In the genomic region with DNA sequence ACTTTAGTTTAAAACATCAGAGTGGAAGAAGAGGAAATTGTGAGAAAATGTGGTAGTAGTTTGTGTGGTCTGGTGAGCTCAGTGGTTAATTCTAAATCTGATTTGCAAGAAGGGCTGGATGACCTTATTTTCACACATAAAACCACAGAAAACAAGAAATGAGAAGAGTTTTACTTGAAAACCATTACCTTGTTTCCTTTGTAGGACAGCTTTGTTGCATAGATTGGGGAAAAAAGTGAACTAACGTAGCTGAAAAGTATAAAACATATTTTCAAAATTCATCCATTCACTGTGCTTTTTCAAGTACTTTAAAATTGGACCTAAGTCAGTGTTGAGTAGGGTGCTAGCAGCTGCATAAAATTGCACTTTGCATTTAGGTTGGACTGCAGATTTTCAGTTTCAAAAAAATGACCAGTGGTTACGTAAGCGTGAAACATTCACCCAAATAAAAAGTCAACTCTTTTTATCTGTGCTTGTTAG, we compare ENCODE assay signal across 9 cellular contexts.
DNase-seq lines count a peak whose midpoint lies in the region; ATAC-seq and TF ChIP-seq lines count a peak whose summit lies in the region.
"Had no signal": no experiment of that assay in that cellular context is flagged by ENCODE, and none has a peak within 500 bp of the region (broad histone marks: within the 10 kb centered on the region; RNA-seq: fewer than 3 reads in every experiment).

No MANE protein-coding gene starts in this region.

- DNase-seq in activated T-cell treated with anti-CD3 and anti-CD28 coated beads, Interleukin-2, amount 50 U/mL, for 72 hours, result no peak
- no peak for DNase-seq in activated T-cell treated with anti-CD3 and anti-CD28 coated beads, Interleukin-2, amount 50 U/mL, for 1 hour
- DNase-seq in midbrain (lab: John Stamatoyannopoulos, UW), result no peak
- DNase-seq in SJCRH30, result no peak
- DNase-seq in activated CD8-positive, alpha-beta memory T cell treated with anti-CD3 and anti-CD28 coated beads, Interleukin-2, amount 50 U/mL, for 48 hours, result no peak

- no peaks in the 10 kb centered on the region for H3K79me2 ChIP-seq in OCI-LY1 (ENCODE audit: insufficient read depth, low read length)

- peaks cover 0 to 2% of the 10 kb centered on the region in 2 donors for H3K36me3 Mint-ChIP-seq in activated T-cell treated with anti-CD3 and anti-CD28 coated beads, Interleukin-2, amount 50 U/mL, for 72 hours (ENCODE audit: insufficient read depth in 2 of 2)
- peaks cover 4% of the 10 kb centered on the region for H3K36me3 Mint-ChIP-seq in stimulated activated naive CD8-positive, alpha-beta T cell treated with anti-CD3 and anti-CD28 coated beads, Interleukin-15, Interleukin-2, amounts not matched to agents 100 ng/mL and 50 ng/mL, for 24 hours (ENCODE audit: low read depth)

- peaks cover 31% of the 10 kb centered on the region for H3K4me1 Mint-ChIP-seq in activated T-cell treated with anti-CD3 and anti-CD28 coated beads, Interleukin-2, amount 50 U/mL, for 72 hours (ENCODE audit: low read depth)
- H3K4me1 Mint-ChIP-seq in stimulated activated naive CD8-positive, alpha-beta T cell treated with anti-CD3 and anti-CD28 coated beads, Interleukin-15, Interleukin-2, amounts not matched to agents 100 ng/mL and 50 ng/mL, for 24 hours (ENCODE audit: low read depth), result peaks cover 31% of the 10 kb centered on the region

- H3K9me3 ChIP-seq in OCI-LY1 (ENCODE audit: low read length), result no peaks in the 10 kb centered on the region
- no peaks in the 10 kb centered on the region for H3K9me3 ChIP-seq in SJCRH30 (replicated peaks)

- H3K4me1 ChIP-seq in OCI-LY1 (ENCODE audit: insufficient read depth, low read length, severe bottlenecking) (peaks cover 33% of the 10 kb centered on the region), SJCRH30 (no peaks in the 10 kb centered on the region)

- H2AFZ ChIP-seq in OCI-LY1 (ENCODE audit: low read length), result no peak overlapping the region

- no peaks in the 10 kb centered on the region for H3K9me2 ChIP-seq in OCI-LY1 (ENCODE audit: low read depth, low read length)

- peak overlapping the region; percentile 7 to 42 for H3K4me3 Mint-ChIP-seq in activated T-cell treated with anti-CD3 and anti-CD28 coated beads, Interleukin-2, amount 50 U/mL, for 72 hours
- H3K4me3 Mint-ChIP-seq in stimulated activated naive CD8-positive, alpha-beta T cell treated with anti-CD3 and anti-CD28 coated beads, Interleukin-15, Interleukin-2, amounts not matched to agents 100 ng/mL and 50 ng/mL, for 24 hours, result peak overlapping the region; percentile 30

- peak overlapping the region; percentile 36 for H3K27ac ChIP-seq in OCI-LY1 (ENCODE audit: low read depth, low read length, poor library complexity, severe bottlenecking)
- H3K27ac ChIP-seq in SJCRH30, result no peak overlapping the region

- H3K9ac ChIP-seq in OCI-LY1 (ENCODE audit: low read length), result no peak overlapping the region

- no peak overlapping the region; the same call in 1 of the 2 replicates for H3K4me2 ChIP-seq in OCI-LY1 (ENCODE audit: low read length)

- TF ChIP-seq CTCF in OCI-LY1 (IDR thresholded peaks at IDR 0.05; ENCODE audit: low read length), result no peak

- H3K36me3 ChIP-seq in OCI-LY1 (ENCODE audit: insufficient read depth, low read length), result no peaks in the 10 kb centered on the region
- H3K36me3 ChIP-seq in SJCRH30, result peaks cover 11% of the 10 kb centered on the region

- no peak overlapping the region for H3K4me3 ChIP-seq in OCI-LY1 (ENCODE audit: low read depth, low read length, poor library complexity, severe bottlenecking)
- H3K4me3 ChIP-seq in SJCRH30, result no peak overlapping the region
- H3K4me3 ChIP-seq: K562 had no signal

- no peaks in the 10 kb centered on the region for H3F3A ChIP-seq in OCI-LY1 (ENCODE audit: insufficient read depth, low read length)

- H3K27me3 Mint-ChIP-seq in activated T-cell treated with anti-CD3 and anti-CD28 coated beads, Interleukin-2, amount 50 U/mL, for 72 hours (ENCODE audit: low read depth), result no peaks in the 10 kb centered on the region
- H3K27me3 Mint-ChIP-seq in stimulated activated naive CD8-positive, alpha-beta T cell treated with anti-CD3 and anti-CD28 coated beads, Interleukin-15, Interleukin-2, amounts not matched to agents 100 ng/mL and 50 ng/mL, for 24 hours, result no peaks in the 10 kb centered on the region

- H3K9me3 Mint-ChIP-seq in activated T-cell treated with anti-CD3 and anti-CD28 coated beads, Interleukin-2, amount 50 U/mL, for 72 hours, result no peaks in the 10 kb centered on the region
- H3K9me3 Mint-ChIP-seq in stimulated activated naive CD8-positive, alpha-beta T cell treated with anti-CD3 and anti-CD28 coated beads, Interleukin-15, Interleukin-2, amounts not matched to agents 100 ng/mL and 50 ng/mL, for 24 hours, result peaks cover 4% of the 10 kb centered on the region

- peak overlapping the region; percentile 31 for H3K27ac Mint-ChIP-seq in activated T-cell treated with anti-CD3 and anti-CD28 coated beads, Interleukin-2, amount 50 U/mL, for 72 hours
- no peak overlapping the region for H3K27ac Mint-ChIP-seq in stimulated activated naive CD8-positive, alpha-beta T cell treated with anti-CD3 and anti-CD28 coated beads, Interleukin-15, Interleukin-2, amounts not matched to agents 100 ng/mL and 50 ng/mL, for 24 hours

- H4K20me1 ChIP-seq in OCI-LY1 (ENCODE audit: insufficient read depth, low read length), result no peaks in the 10 kb centered on the region

- H3K27me3 ChIP-seq in OCI-LY1 (ENCODE audit: insufficient read depth, low read length) (no peaks in the 10 kb centered on the region), SJCRH30 (no peaks in the 10 kb centered on the region)

- peak; percentile 80 to 85 for ATAC-seq in activated T-cell treated with anti-CD3 and anti-CD28 coated beads, Interleukin-2, amount 50 U/mL, for 72 hours (replicated peaks in 1 of 2)
- peak; percentile 92 for ATAC-seq in HG02840 (IDR thresholded peaks at IDR 0.05; ENCODE audit: low FRiP score, unreplicated experiment)
- ATAC-seq: K562 had no signal
